1 cellular context compared by ENCODE assay signal in the genomic region with DNA sequence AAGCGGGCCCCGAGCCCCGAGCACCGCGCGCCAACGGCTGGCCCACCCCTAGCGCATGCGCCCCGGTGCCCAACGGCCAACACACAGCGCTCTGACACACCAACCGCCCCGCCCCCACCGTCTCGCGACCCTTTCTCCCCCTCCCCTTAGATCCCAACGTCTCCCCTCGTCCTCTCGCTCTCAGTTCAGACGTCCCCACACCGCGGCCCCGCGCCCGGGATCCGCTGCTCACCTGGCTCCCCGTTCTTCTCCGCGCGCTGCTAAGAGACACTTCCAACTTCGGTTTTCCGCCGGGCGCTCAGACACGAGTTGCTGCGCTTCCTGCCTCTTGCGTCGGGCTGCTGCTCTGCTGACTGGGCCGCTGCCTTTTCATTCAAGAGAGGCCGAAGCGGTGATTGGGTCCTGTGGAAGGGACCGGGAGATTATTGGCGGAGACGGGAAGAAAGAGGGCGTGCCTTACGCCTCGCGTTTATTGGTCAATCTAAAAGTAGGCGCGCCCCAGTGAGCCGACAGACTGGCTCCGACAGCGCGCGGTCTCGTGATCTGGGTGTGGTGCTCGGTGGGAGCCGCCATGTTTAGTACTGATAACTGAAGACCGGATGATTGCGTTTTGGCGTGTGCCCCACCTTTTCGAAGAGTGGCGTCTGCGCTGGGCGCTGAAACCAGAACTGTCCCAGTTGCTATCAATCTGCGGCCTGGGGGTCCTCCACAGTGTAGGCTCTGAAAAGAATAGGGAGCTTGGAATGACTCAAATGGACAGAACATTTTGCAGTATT.
TF ChIP-seq lines count a peak whose summit lies in the region.

TSS of gene DDX39A (minus strand) at position 304 of the 776 bp plus-strand sequence. CDS start 6,121 bp downstream, outside the sequence.

TF ChIP-seq in HepG2, 621 proteins besides CTCF, POLR2A, EP300 and RAD21 (continued from another document and continues in another):
- TF ChIP-seq ZGPAT (CRISPR knock-in tag; IDR thresholded peaks at IDR 0.05) (peak; percentile 27), ZNF891 (CRISPR knock-in tag; IDR thresholded peaks at IDR 0.05) (no peak), ZNF468 (CRISPR knock-in tag; IDR thresholded peaks at IDR 0.05) (no peak), DNMT3B (CRISPR knock-in tag; conservative IDR thresholded peaks at IDR 0.05) (0 out of 2 replicates have a peak, but pooled peaks have one; percentile 64), SMAD1 (CRISPR knock-in tag; IDR thresholded peaks at IDR 0.05; ENCODE audit: borderline replicate concordance, low read depth) (peak; percentile 73; the same call in 1 of the 2 replicates), RBM39 (IDR thresholded peaks at IDR 0.05; ENCODE audit: low read depth, low read length, poor library complexity, severe bottlenecking) (peak; percentile 87), SRSF4 (IDR thresholded peaks at IDR 0.05; ENCODE audit: low read depth, low read length, poor library complexity, severe bottlenecking) (no peak), ZNF607 (CRISPR knock-in tag; IDR thresholded peaks at IDR 0.05; ENCODE audit: borderline replicate concordance) (no peak; the same call in 1 of the 2 replicates), ZNF546 (CRISPR knock-in tag; conservative IDR thresholded peaks at IDR 0.05) (peak; percentile 79; the same call in 1 of the 2 replicates), RERE (CRISPR knock-in tag; IDR thresholded peaks at IDR 0.05; ENCODE audit: low read depth) (no peak), ZFX (CRISPR knock-in tag; IDR thresholded peaks at IDR 0.05; ENCODE audit: low read depth) (peak; percentile 75), ZNF281 (CRISPR knock-in tag; IDR thresholded peaks at IDR 0.05; ENCODE audit: borderline replicate concordance) (peak; percentile 58), ZNF558 (CRISPR knock-in tag; IDR thresholded peaks at IDR 0.05; ENCODE audit: borderline replicate concordance) (0 out of 2 replicates have a peak, but pooled peaks have one; percentile 49), SP2 (CRISPR knock-in tag; IDR thresholded peaks at IDR 0.05) (peak; percentile 98), NFYB (CRISPR knock-in tag; IDR thresholded peaks at IDR 0.05) (peak; percentile 95), KDM2A (CRISPR knock-in tag; IDR thresholded peaks at IDR 0.05; ENCODE audit: borderline replicate concordance, low read depth) (peak; percentile 42; the same call in 1 of the 2 replicates), MAFK (conservative IDR thresholded peaks at IDR 0.05 in 1 of 2, IDR thresholded peaks at IDR 0.05 in 1 of 2; ENCODE audit: low read length in 2 of 2) (no peak), TAF15 (IDR thresholded peaks at IDR 0.05; ENCODE audit: low read depth, low read length, poor library complexity, severe bottlenecking) (peak; percentile 86), EHMT2 (IDR thresholded peaks at IDR 0.05; ENCODE audit: borderline replicate concordance, low read depth, low read length) (peak; percentile 77; the same call in 1 of the 2 replicates)
- TF ChIP-seq, protein P1, sequence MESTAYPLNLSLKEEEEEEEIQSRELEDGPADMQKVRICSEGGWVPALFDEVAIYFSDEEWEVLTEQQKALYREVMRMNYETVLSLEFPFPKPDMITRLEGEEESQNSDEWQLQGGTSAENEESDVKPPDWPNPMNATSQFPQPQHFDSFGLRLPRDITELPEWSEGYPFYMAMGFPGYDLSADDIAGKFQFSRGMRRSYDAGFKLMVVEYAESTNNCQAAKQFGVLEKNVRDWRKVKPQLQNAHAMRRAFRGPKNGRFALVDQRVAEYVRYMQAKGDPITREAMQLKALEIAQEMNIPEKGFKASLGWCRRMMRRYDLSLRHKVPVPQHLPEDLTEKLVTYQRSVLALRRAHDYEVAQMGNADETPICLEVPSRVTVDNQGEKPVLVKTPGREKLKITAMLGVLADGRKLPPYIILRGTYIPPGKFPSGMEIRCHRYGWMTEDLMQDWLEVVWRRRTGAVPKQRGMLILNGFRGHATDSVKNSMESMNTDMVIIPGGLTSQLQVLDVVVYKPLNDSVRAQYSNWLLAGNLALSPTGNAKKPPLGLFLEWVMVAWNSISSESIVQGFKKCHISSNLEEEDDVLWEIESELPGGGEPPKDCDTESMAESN (CRISPR knock-in tag; conservative IDR thresholded peaks at IDR 0.05): peak; percentile 75
- TF ChIP-seq, protein P2, sequence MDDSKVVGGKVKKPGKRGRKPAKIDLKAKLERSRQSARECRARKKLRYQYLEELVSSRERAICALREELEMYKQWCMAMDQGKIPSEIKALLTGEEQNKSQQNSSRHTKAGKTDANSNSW (CRISPR knock-in tag; IDR thresholded peaks at IDR 0.05; ENCODE audit: borderline replicate concordance): 0 out of 2 replicates have a peak, but pooled peaks have one; percentile 64
- TF ChIP-seq, protein P3, sequence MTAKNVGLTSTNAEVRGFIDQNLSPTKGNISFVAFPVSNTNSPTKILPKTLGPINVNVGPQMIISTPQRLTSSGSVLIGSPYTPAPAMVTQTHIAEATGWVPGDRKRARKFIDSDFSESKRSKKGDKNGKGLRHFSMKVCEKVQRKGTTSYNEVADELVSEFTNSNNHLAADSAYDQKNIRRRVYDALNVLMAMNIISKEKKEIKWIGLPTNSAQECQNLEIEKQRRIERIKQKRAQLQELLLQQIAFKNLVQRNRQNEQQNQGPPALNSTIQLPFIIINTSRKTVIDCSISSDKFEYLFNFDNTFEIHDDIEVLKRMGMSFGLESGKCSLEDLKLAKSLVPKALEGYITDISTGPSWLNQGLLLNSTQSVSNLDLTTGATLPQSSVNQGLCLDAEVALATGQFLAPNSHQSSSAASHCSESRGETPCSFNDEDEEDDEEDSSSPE (CRISPR knock-in tag; IDR thresholded peaks at IDR 0.05): peak; percentile 84
- TF ChIP-seq, protein P4, sequence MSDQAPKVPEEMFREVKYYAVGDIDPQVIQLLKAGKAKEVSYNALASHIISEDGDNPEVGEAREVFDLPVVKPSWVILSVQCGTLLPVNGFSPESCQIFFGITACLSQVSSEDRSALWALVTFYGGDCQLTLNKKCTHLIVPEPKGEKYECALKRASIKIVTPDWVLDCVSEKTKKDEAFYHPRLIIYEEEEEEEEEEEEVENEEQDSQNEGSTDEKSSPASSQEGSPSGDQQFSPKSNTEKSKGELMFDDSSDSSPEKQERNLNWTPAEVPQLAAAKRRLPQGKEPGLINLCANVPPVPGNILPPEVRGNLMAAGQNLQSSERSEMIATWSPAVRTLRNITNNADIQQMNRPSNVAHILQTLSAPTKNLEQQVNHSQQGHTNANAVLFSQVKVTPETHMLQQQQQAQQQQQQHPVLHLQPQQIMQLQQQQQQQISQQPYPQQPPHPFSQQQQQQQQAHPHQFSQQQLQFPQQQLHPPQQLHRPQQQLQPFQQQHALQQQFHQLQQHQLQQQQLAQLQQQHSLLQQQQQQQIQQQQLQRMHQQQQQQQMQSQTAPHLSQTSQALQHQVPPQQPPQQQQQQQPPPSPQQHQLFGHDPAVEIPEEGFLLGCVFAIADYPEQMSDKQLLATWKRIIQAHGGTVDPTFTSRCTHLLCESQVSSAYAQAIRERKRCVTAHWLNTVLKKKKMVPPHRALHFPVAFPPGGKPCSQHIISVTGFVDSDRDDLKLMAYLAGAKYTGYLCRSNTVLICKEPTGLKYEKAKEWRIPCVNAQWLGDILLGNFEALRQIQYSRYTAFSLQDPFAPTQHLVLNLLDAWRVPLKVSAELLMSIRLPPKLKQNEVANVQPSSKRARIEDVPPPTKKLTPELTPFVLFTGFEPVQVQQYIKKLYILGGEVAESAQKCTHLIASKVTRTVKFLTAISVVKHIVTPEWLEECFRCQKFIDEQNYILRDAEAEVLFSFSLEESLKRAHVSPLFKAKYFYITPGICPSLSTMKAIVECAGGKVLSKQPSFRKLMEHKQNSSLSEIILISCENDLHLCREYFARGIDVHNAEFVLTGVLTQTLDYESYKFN (CRISPR knock-in tag; conservative IDR thresholded peaks at IDR 0.05): peak; percentile 41
- TF ChIP-seq, protein P5, sequence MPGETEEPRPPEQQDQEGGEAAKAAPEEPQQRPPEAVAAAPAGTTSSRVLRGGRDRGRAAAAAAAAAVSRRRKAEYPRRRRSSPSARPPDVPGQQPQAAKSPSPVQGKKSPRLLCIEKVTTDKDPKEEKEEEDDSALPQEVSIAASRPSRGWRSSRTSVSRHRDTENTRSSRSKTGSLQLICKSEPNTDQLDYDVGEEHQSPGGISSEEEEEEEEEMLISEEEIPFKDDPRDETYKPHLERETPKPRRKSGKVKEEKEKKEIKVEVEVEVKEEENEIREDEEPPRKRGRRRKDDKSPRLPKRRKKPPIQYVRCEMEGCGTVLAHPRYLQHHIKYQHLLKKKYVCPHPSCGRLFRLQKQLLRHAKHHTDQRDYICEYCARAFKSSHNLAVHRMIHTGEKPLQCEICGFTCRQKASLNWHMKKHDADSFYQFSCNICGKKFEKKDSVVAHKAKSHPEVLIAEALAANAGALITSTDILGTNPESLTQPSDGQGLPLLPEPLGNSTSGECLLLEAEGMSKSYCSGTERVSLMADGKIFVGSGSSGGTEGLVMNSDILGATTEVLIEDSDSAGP (CRISPR knock-in tag; IDR thresholded peaks at IDR 0.05; ENCODE audit: borderline replicate concordance): peak; percentile 56; the same call in 1 of the 2 replicates
